2 cellular contexts compared by ENCODE assay signal in the genomic region with DNA sequence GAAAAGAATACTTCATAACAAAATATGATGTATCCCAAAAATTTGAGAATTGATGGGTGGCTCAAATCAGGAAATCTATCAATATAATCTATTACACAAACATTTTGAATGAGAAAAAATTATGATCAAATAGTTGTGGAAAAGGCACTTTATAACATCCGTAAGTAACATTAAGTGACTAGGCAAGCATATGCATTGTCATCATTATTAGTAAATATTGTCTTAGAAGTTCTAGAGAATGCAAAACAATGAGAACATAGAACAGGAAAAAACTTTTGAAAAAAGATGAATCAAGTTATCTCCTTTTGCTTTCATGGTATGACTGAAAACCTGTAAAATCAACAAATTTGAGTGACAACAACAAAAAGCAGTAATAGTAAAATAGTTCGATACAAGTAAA.
TF ChIP-seq lines count a peak whose summit lies in the region.

No MANE protein-coding gene starts in this region.

TF ChIP-seq in HepG2, 621 proteins besides CTCF, POLR2A, EP300 and RAD21:
- no peak for TF ChIP-seq BHLHE40 (IDR thresholded peaks at IDR 0.05; ENCODE audit: low read length)
- peak; percentile 42 to 69 for TF ChIP-seq MAFK (conservative IDR thresholded peaks at IDR 0.05 in 1 of 2, IDR thresholded peaks at IDR 0.05 in 1 of 2; ENCODE audit: low read length in 2 of 2)

TF ChIP-seq in K562, 482 proteins besides CTCF, POLR2A, EP300 and RAD21:
- peak; percentile 34; the same call in 1 of the 2 replicates for TF ChIP-seq MAFG (tag; conservative IDR thresholded peaks at IDR 0.05)
- TF ChIP-seq ZNF316 (IDR thresholded peaks at IDR 0.05) = peak; percentile 75
- TF ChIP-seq C11orf30 (IDR thresholded peaks at IDR 0.05; ENCODE audit: low read depth) = peak; percentile 48; the same call in 1 of the 2 replicates
- no peak for TF ChIP-seq NFXL1 (CRISPR knock-in tag; IDR thresholded peaks at IDR 0.05)
